In genomic region chr17:76911299-76912007, GRCh38 we compare ENCODE assay signal across 1 cellular context.
TF ChIP-seq lines count a peak whose summit lies in the region.

No MANE protein-coding gene starts in this region.

TF ChIP-seq in SK-N-SH treated with all-trans-retinoic acid at 6 μM for 48 hours, 23 proteins besides CTCF, POLR2A, EP300 and RAD21 (continued from another document):
- TF ChIP-seq, protein P1, sequence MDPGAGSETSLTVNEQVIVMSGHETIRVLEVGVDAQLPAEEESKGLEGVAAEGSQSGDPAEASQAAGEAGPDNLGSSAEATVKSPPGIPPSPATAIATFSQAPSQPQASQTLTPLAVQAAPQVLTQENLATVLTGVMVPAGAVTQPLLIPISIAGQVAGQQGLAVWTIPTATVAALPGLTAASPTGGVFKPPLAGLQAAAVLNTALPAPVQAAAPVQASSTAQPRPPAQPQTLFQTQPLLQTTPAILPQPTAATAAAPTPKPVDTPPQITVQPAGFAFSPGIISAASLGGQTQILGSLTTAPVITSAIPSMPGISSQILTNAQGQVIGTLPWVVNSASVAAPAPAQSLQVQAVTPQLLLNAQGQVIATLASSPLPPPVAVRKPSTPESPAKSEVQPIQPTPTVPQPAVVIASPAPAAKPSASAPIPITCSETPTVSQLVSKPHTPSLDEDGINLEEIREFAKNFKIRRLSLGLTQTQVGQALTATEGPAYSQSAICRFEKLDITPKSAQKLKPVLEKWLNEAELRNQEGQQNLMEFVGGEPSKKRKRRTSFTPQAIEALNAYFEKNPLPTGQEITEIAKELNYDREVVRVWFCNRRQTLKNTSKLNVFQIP (CRISPR knock-in tag; IDR thresholded peaks at IDR 0.05; ENCODE audit: borderline replicate concordance, low read depth): no peak
- TF ChIP-seq, protein P2, sequence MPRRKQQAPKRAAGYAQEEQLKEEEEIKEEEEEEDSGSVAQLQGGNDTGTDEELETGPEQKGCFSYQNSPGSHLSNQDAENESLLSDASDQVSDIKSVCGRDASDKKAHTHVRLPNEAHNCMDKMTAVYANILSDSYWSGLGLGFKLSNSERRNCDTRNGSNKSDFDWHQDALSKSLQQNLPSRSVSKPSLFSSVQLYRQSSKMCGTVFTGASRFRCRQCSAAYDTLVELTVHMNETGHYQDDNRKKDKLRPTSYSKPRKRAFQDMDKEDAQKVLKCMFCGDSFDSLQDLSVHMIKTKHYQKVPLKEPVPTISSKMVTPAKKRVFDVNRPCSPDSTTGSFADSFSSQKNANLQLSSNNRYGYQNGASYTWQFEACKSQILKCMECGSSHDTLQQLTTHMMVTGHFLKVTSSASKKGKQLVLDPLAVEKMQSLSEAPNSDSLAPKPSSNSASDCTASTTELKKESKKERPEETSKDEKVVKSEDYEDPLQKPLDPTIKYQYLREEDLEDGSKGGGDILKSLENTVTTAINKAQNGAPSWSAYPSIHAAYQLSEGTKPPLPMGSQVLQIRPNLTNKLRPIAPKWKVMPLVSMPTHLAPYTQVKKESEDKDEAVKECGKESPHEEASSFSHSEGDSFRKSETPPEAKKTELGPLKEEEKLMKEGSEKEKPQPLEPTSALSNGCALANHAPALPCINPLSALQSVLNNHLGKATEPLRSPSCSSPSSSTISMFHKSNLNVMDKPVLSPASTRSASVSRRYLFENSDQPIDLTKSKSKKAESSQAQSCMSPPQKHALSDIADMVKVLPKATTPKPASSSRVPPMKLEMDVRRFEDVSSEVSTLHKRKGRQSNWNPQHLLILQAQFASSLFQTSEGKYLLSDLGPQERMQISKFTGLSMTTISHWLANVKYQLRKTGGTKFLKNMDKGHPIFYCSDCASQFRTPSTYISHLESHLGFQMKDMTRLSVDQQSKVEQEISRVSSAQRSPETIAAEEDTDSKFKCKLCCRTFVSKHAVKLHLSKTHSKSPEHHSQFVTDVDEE (CRISPR knock-in tag; IDR thresholded peaks at IDR 0.05): no peak
- TF ChIP-seq CSDC2 (CRISPR knock-in tag; IDR thresholded peaks at IDR 0.05) (no peak), TCF4 (CRISPR knock-in tag; IDR thresholded peaks at IDR 0.05; ENCODE audit: borderline replicate concordance) (no peak), ZNF565 (CRISPR knock-in tag; conservative IDR thresholded peaks at IDR 0.05; ENCODE audit: low read depth) (no peak), ZFP30 (CRISPR knock-in tag; IDR thresholded peaks at IDR 0.05) (no peak), ESRRG (CRISPR knock-in tag; IDR thresholded peaks at IDR 0.05) (no peak), ISL1 (CRISPR knock-in tag; IDR thresholded peaks at IDR 0.05) (no peak), ZC3H10 (CRISPR knock-in tag; IDR thresholded peaks at IDR 0.05) (no peak)
